ENCODE assay signal across 20 cellular contexts in genomic region chr2:118738106-118738505, GRCh38.
"Had no signal": no experiment of that assay in that cellular context is flagged by ENCODE, and none has a peak within 500 bp of the region (broad histone marks: within the 10 kb centered on the region; RNA-seq: fewer than 3 reads in every experiment).

No MANE protein-coding gene starts in this region.

- H3K4me3 ChIP-seq: mucosa of descending colon, prostate gland, right atrium auricular region, skin epidermis, transverse colon had no signal

- H3K4me3 Mint-ChIP-seq: activated naive CD4-positive, alpha-beta T cell treated with anti-CD3 and anti-CD28 coated beads, Interleukin-2, amount 50 U/mL, for 24 hours; activated T-cell treated with anti-CD3 and anti-CD28 coated beads, Interleukin-2, amount 50 U/mL, for 72 hours; effector memory CD8-positive, alpha-beta T cell; naive B cell; neural crest cell; stimulated activated naive CD8-positive, alpha-beta T cell treated with anti-CD3 and anti-CD28 coated beads, Interleukin-15, Interleukin-2, amounts not matched to agents 100 ng/mL and 50 ng/mL, for 24 hours; T-helper 17 cell had no signal

- H3K4me1 ChIP-seq: prostate gland, right atrium auricular region, transverse colon had no signal

- DNase-seq: activated CD4-positive, alpha-beta T cell treated with anti-CD3 and anti-CD28 coated beads, Interleukin-2, amount 50 U/mL, for 1 hour; activated CD8-positive, alpha-beta memory T cell treated with anti-CD3 and anti-CD28 coated beads for 24 hours; activated CD8-positive, alpha-beta memory T cell treated with anti-CD3 and anti-CD28 coated beads, Interleukin-2, amount 50 U/mL, for 48 hours; activated gamma-delta T cell; activated T-cell treated with anti-CD3 and anti-CD28 coated beads, Interleukin-2, amount 50 U/mL, for 72 hours; effector memory CD8-positive, alpha-beta T cell; foreskin melanocyte; mucosa of descending colon; naive B cell; stimulated activated CD4-positive, alpha-beta T cell treated with anti-CD3 and anti-CD28 coated beads, Interleukin-15, amount 100 ng/mL, for 24 hours; stimulated activated CD4-positive, alpha-beta T cell treated with anti-CD3 and anti-CD28 coated beads, Interleukin-2, amount 100 ng/mL, for 48 hours; T-helper 17 cell; transverse colon had no signal

- H3K27me3 ChIP-seq: right atrium auricular region, transverse colon had no signal

- H3K27ac Mint-ChIP-seq: activated naive CD4-positive, alpha-beta T cell treated with anti-CD3 and anti-CD28 coated beads, Interleukin-2, amount 50 U/mL, for 24 hours; activated T-cell treated with anti-CD3 and anti-CD28 coated beads, Interleukin-2, amount 50 U/mL, for 72 hours; effector memory CD8-positive, alpha-beta T cell; stimulated activated naive CD8-positive, alpha-beta T cell treated with anti-CD3 and anti-CD28 coated beads, Interleukin-15, Interleukin-2, amounts not matched to agents 100 ng/mL and 50 ng/mL, for 24 hours; T-helper 17 cell had no signal

- ATAC-seq: activated CD4-positive, CD25-positive, alpha-beta regulatory T cell treated with anti-CD3 and anti-CD28 coated beads, Interleukin-2, amount 50 U/mL, for 24 hours; activated T-cell treated with anti-CD3 and anti-CD28 coated beads, Interleukin-2, amount 50 U/mL, for 72 hours; effector memory CD8-positive, alpha-beta T cell; T-helper 17 cell had no signal

- H3K36me3 Mint-ChIP-seq: activated naive CD4-positive, alpha-beta T cell treated with anti-CD3 and anti-CD28 coated beads, Interleukin-2, amount 50 U/mL, for 24 hours; naive B cell had no signal

- H3K9me3 ChIP-seq: mucosa of descending colon, prostate gland, right atrium auricular region, transverse colon had no signal

- H3K4me1 Mint-ChIP-seq: activated naive CD4-positive, alpha-beta T cell treated with anti-CD3 and anti-CD28 coated beads, Interleukin-2, amount 50 U/mL, for 24 hours; naive B cell; neural crest cell; T-helper 17 cell had no signal

- H3K9me3 Mint-ChIP-seq: activated T-cell treated with anti-CD3 and anti-CD28 coated beads, Interleukin-2, amount 50 U/mL, for 72 hours; effector memory CD8-positive, alpha-beta T cell had no signal

- H3K27ac ChIP-seq: prostate gland, right atrium auricular region, transverse colon had no signal

- H3K36me3 ChIP-seq: prostate gland, right atrium auricular region, transverse colon had no signal
